ENCODE assay signal across 1 cellular context in the genomic region with DNA sequence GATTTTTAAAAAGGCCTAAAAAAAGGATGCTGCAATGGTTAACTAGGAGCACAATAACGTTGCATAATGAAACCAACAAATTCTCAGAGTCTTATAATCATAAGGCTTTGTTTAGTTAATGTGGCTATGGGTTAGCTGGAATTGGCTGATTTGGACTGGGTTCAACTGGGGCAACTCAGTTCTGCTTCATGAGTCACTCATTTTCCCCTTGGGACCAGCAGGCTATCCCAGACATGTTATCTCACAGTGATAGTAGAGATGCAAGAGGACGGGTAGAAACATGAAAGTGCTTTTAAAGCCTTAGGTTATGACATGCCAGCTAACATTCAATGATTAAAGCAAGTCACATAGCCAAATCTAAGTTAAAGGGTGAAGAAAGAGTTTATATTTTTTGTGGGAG.
TF ChIP-seq lines count a peak whose summit lies in the region.

No MANE protein-coding gene starts in this region.

TF ChIP-seq in IMR-90, 13 proteins besides CTCF, POLR2A, EP300 and RAD21 (continued from another document):
- TF ChIP-seq SMC3 (IDR thresholded peaks at IDR 0.05; ENCODE audit: low read depth, low read length) = no peak
